1 cellular context compared by ENCODE assay signal in the genomic region with DNA sequence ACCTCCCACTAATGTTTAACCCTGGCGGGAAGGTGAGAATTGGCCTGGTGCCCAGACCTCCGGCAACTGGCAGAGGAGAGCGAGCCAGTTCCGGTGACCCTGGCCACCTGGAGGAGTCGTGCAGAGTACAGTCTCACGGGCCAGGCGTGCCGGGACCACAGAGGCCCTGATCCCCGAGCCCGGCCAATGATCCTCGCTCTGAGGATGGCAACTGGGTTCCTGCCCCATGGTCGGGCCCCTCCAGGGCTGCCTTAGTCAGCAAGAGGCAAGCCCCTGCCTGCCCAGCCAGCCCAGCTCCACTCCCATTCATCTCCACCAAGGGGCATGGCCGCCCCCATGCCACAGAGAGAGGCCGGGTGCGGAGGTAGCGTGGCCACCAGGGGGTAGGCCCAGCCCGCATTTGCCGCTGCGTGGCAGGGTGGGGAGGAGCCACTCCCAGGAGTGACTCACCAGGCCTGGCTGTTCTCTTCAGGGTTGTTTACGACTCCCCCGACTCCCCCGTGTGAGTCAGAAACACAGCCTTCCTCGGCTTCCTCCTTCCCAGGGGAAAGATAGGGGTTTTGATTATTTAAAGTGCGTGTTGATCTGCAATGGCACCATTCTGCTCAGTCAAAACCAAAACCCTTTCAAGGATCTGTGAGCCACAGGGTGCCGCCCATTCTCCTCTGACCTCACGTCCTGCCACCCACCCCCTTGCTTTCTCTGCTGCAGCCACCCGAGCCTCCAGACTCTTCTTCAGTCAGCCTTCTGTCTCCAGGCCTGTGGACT.
TF ChIP-seq lines count a peak whose summit lies in the region.

A gene with protein sequence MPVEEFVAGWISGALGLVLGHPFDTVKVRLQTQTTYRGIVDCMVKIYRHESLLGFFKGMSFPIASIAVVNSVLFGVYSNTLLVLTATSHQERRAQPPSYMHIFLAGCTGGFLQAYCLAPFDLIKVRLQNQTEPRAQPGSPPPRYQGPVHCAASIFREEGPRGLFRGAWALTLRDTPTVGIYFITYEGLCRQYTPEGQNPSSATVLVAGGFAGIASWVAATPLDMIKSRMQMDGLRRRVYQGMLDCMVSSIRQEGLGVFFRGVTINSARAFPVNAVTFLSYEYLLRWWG (minus strand): TSS at position 611 of the 768 bp plus-strand sequence. CDS start 695 bp downstream, outside the sequence.

TF ChIP-seq in GM12878, 131 proteins besides CTCF, POLR2A, EP300 and RAD21 (continued from another document and continues in another):
- TF ChIP-seq, protein P1, sequence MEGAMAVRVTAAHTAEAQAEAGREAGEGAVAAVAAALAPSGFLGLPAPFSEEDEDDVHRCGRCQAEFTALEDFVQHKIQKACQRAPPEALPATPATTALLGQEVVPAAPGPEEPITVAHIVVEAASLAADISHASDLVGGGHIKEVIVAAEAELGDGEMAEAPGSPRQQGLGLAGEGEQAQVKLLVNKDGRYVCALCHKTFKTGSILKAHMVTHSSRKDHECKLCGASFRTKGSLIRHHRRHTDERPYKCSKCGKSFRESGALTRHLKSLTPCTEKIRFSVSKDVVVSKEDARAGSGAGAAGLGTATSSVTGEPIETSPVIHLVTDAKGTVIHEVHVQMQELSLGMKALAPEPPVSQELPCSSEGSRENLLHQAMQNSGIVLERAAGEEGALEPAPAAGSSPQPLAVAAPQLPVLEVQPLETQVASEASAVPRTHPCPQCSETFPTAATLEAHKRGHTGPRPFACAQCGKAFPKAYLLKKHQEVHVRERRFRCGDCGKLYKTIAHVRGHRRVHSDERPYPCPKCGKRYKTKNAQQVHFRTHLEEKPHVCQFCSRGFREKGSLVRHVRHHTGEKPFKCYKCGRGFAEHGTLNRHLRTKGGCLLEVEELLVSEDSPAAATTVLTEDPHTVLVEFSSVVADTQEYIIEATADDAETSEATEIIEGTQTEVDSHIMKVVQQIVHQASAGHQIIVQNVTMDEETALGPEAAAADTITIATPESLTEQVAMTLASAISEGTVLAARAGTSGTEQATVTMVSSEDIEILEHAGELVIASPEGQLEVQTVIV (IDR thresholded peaks at IDR 0.05; ENCODE audit: borderline replicate concordance, partially characterized antibody): peak; percentile 33
- TF ChIP-seq, protein P2, sequence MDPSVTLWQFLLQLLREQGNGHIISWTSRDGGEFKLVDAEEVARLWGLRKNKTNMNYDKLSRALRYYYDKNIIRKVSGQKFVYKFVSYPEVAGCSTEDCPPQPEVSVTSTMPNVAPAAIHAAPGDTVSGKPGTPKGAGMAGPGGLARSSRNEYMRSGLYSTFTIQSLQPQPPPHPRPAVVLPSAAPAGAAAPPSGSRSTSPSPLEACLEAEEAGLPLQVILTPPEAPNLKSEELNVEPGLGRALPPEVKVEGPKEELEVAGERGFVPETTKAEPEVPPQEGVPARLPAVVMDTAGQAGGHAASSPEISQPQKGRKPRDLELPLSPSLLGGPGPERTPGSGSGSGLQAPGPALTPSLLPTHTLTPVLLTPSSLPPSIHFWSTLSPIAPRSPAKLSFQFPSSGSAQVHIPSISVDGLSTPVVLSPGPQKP (IDR thresholded peaks at IDR 0.05; ENCODE audit: low read depth, low read length): 0 out of 2 replicates have a peak, but pooled peaks have one; percentile 22
- TF ChIP-seq ZNF24 (IDR thresholded peaks at IDR 0.05): no peak
- peak; percentile 66; the same call in 1 of the 2 replicates for TF ChIP-seq RUNX3 (IDR thresholded peaks at IDR 0.05; ENCODE audit: low read length)
- TF ChIP-seq CREB1 (IDR thresholded peaks at IDR 0.05; ENCODE audit: low read depth): peak; percentile 69
- TF ChIP-seq POU2F2 (IDR thresholded peaks at IDR 0.05; ENCODE audit: borderline replicate concordance, low read depth, low read length): 0 out of 3 replicates have a peak, but pooled peaks have one; percentile 19
- peak; percentile 62; the same call in 1 of the 2 replicates for TF ChIP-seq JUND (IDR thresholded peaks at IDR 0.05; ENCODE audit: low read depth, low read length)
- TF ChIP-seq, protein P3, sequence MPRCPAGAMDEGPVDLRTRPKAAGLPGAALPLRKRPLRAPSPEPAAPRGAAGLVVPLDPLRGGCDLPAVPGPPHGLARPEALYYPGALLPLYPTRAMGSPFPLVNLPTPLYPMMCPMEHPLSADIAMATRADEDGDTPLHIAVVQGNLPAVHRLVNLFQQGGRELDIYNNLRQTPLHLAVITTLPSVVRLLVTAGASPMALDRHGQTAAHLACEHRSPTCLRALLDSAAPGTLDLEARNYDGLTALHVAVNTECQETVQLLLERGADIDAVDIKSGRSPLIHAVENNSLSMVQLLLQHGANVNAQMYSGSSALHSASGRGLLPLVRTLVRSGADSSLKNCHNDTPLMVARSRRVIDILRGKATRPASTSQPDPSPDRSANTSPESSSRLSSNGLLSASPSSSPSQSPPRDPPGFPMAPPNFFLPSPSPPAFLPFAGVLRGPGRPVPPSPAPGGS (IDR thresholded peaks at IDR 0.05; ENCODE audit: borderline replicate concordance, insufficient read depth, low read depth, low read length, poor library complexity, severe bottlenecking): peak; percentile 75
- no peak for TF ChIP-seq MYB (IDR thresholded peaks at IDR 0.05; ENCODE audit: borderline replicate concordance, low read depth, low read length)
- 0 out of 2 replicates have a peak, but pooled peaks have one; percentile 54 for TF ChIP-seq TCF3 (IDR thresholded peaks at IDR 0.05; ENCODE audit: borderline replicate concordance, insufficient read depth, low read depth, low read length)
- TF ChIP-seq PAX8 (IDR thresholded peaks at IDR 0.05): no peak
- TF ChIP-seq, protein P4, sequence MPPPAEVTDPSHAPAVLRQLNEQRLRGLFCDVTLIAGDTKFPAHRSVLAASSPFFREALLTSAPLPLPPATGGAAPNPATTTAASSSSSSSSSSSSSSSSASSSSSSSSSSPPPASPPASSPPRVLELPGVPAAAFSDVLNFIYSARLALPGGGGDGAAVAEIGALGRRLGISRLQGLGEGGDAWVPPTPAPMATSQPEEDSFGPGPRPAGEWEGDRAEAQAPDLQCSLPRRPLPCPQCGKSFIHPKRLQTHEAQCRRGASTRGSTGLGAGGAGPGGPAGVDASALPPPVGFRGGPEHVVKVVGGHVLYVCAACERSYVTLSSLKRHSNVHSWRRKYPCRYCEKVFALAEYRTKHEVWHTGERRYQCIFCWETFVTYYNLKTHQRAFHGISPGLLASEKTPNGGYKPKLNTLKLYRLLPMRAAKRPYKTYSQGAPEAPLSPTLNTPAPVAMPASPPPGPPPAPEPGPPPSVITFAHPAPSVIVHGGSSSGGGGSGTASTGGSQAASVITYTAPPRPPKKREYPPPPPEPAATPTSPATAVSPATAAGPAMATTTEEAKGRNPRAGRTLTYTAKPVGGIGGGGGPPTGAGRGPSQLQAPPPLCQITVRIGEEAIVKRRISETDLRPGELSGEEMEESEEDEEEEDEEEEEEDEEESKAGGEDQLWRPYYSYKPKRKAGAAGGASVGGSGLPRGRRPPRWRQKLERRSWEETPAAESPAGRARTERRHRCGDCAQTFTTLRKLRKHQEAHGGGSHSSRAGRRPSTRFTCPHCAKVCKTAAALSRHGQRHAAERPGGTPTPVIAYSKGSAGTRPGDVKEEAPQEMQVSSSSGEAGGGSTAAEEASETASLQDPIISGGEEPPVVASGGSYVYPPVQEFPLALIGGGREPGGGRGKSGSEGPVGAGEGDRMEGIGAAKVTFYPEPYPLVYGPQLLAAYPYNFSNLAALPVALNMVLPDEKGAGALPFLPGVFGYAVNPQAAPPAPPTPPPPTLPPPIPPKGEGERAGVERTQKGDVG (CRISPR knock-in tag; IDR thresholded peaks at IDR 0.05): no peak
- TF ChIP-seq TAF1 (IDR thresholded peaks at IDR 0.05; ENCODE audit: borderline replicate concordance, low read depth, low read length): peak; percentile 49; the same call in 1 of the 2 replicates
- TF ChIP-seq ZNF207 (IDR thresholded peaks at IDR 0.05; ENCODE audit: borderline replicate concordance): peak; percentile 85; the same call in 1 of the 2 replicates
- TF ChIP-seq, protein P5, sequence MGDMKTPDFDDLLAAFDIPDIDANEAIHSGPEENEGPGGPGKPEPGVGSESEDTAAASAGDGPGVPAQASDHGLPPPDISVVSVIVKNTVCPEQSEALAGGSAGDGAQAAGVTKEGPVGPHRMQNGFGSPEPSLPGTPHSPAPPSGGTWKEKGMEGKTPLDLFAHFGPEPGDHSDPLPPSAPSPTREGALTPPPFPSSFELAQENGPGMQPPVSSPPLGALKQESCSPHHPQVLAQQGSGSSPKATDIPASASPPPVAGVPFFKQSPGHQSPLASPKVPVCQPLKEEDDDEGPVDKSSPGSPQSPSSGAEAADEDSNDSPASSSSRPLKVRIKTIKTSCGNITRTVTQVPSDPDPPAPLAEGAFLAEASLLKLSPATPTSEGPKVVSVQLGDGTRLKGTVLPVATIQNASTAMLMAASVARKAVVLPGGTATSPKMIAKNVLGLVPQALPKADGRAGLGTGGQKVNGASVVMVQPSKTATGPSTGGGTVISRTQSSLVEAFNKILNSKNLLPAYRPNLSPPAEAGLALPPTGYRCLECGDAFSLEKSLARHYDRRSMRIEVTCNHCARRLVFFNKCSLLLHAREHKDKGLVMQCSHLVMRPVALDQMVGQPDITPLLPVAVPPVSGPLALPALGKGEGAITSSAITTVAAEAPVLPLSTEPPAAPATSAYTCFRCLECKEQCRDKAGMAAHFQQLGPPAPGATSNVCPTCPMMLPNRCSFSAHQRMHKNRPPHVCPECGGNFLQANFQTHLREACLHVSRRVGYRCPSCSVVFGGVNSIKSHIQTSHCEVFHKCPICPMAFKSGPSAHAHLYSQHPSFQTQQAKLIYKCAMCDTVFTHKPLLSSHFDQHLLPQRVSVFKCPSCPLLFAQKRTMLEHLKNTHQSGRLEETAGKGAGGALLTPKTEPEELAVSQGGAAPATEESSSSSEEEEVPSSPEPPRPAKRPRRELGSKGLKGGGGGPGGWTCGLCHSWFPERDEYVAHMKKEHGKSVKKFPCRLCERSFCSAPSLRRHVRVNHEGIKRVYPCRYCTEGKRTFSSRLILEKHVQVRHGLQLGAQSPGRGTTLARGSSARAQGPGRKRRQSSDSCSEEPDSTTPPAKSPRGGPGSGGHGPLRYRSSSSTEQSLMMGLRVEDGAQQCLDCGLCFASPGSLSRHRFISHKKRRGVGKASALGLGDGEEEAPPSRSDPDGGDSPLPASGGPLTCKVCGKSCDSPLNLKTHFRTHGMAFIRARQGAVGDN (IDR thresholded peaks at IDR 0.05): peak; percentile 81
- peak; percentile 62 for TF ChIP-seq NR2C1 (IDR thresholded peaks at IDR 0.05)
- 0 out of 2 replicates have a peak, but pooled peaks have one; percentile 68 for TF ChIP-seq ESRRA (IDR thresholded peaks at IDR 0.05; ENCODE audit: low read length)
- TF ChIP-seq SMC3 (IDR thresholded peaks at IDR 0.05; ENCODE audit: borderline replicate concordance, low read length): peak; percentile 66
- 0 out of 2 replicates have a peak, but pooled peaks have one; percentile 82 for TF ChIP-seq POLR2AphosphoS2 (IDR thresholded peaks at IDR 0.05; ENCODE audit: low read depth, low read length)
- TF ChIP-seq SPI1 (IDR thresholded peaks at IDR 0.05; ENCODE audit: borderline replicate concordance, insufficient read depth, low read depth, low read length): no peak
- TF ChIP-seq DPF2 (IDR thresholded peaks at IDR 0.05): peak; percentile 87
- peak; percentile 74 to 76 for TF ChIP-seq IKZF2 (IDR thresholded peaks at IDR 0.05)
- peak; percentile 93 for TF ChIP-seq KLF5 (IDR thresholded peaks at IDR 0.05; ENCODE audit: partially characterized antibody)
- TF ChIP-seq ATF7 (IDR thresholded peaks at IDR 0.05; ENCODE audit: low read depth): peak; percentile 80
- peak; percentile 85 for TF ChIP-seq GATAD2B (conservative IDR thresholded peaks at IDR 0.05; ENCODE audit: low read depth)
- TF ChIP-seq, protein P6, sequence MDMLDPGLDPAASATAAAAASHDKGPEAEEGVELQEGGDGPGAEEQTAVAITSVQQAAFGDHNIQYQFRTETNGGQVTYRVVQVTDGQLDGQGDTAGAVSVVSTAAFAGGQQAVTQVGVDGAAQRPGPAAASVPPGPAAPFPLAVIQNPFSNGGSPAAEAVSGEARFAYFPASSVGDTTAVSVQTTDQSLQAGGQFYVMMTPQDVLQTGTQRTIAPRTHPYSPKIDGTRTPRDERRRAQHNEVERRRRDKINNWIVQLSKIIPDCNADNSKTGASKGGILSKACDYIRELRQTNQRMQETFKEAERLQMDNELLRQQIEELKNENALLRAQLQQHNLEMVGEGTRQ (IDR thresholded peaks at IDR 0.05; ENCODE audit: borderline replicate concordance, low read depth, low read length): no peak
- no peak for TF ChIP-seq GABPA (IDR thresholded peaks at IDR 0.05; ENCODE audit: low read depth)
- peak; percentile 7 for TF ChIP-seq MEF2B (IDR thresholded peaks at IDR 0.05; ENCODE audit: partially characterized antibody, poor library complexity, severe bottlenecking)
- TF ChIP-seq POLR2AphosphoS5 (IDR thresholded peaks at IDR 0.05; ENCODE audit: low read length): 0 out of 2 replicates have a peak, but pooled peaks have one; percentile 91
- TF ChIP-seq LARP7 (IDR thresholded peaks at IDR 0.05): peak; percentile 93
- TF ChIP-seq SP1 (IDR thresholded peaks at IDR 0.05; ENCODE audit: low read depth, low read length): peak; percentile 2
- peak; percentile 21; the same call in 1 of the 2 replicates for TF ChIP-seq MTA2 (IDR thresholded peaks at IDR 0.05; ENCODE audit: low read depth)
- TF ChIP-seq, protein P7, sequence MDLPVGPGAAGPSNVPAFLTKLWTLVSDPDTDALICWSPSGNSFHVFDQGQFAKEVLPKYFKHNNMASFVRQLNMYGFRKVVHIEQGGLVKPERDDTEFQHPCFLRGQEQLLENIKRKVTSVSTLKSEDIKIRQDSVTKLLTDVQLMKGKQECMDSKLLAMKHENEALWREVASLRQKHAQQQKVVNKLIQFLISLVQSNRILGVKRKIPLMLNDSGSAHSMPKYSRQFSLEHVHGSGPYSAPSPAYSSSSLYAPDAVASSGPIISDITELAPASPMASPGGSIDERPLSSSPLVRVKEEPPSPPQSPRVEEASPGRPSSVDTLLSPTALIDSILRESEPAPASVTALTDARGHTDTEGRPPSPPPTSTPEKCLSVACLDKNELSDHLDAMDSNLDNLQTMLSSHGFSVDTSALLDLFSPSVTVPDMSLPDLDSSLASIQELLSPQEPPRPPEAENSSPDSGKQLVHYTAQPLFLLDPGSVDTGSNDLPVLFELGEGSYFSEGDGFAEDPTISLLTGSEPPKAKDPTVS (IDR thresholded peaks at IDR 0.05; ENCODE audit: low read depth, low read length): no peak
- TF ChIP-seq ETV6 (conservative IDR thresholded peaks at IDR 0.05 in 1 of 2, IDR thresholded peaks at IDR 0.05 in 1 of 2; ENCODE audit: borderline replicate concordance in 1 of 2, low read depth in 1 of 2): 0 out of 4 replicates have a peak, but pooled peaks of 1 of the 2 experiments have one; percentile 19
- no peak for TF ChIP-seq ZNF274 (IDR thresholded peaks at IDR 0.05; ENCODE audit: insufficient read depth, insufficient read length)
- TF ChIP-seq JUNB (IDR thresholded peaks at IDR 0.05): peak; percentile 65
- no peak for TF ChIP-seq TCF7 (IDR thresholded peaks at IDR 0.05; ENCODE audit: borderline replicate concordance)
- peak; percentile 86 for TF ChIP-seq IKZF1 (conservative IDR thresholded peaks at IDR 0.05)
- TF ChIP-seq YY1 (IDR thresholded peaks at IDR 0.05; ENCODE audit: low read depth, low read length): peak; percentile 91
- TF ChIP-seq EED (IDR thresholded peaks at IDR 0.05; ENCODE audit: low read depth): peak; percentile 84; the same call in 1 of the 2 replicates
